In genomic region chr20:56371977-56372376, GRCh38 we compare ENCODE assay signal across 15 cellular contexts. TPM values are rescaled to one million over a fixed set of nuclear protein-coding genes. Genes with fewer than 3 reads are reported as not detected.
DNase-seq lines count a peak whose midpoint lies in the region; ATAC-seq and TF ChIP-seq lines count a peak whose summit lies in the region.
"Had no signal": no experiment of that assay in that cellular context is flagged by ENCODE, and none has a peak within 500 bp of the region (broad histone marks: within the 10 kb centered on the region; RNA-seq: fewer than 3 reads in every experiment).

No MANE protein-coding gene starts in this region.

- peak overlapping the region; percentile 51 for H3K18ac ChIP-seq in trophoblast cell (ENCODE audit: low read length)

- H4K91ac ChIP-seq in trophoblast cell (ENCODE audit: low read depth, low read length) = no peak overlapping the region

- no peaks in the 10 kb centered on the region for H3K27me3 Mint-ChIP-seq in T-helper 17 cell
- H3K27me3 Mint-ChIP-seq: CD8-positive, alpha-beta memory T cell had no signal

- no peak overlapping the region for H4K8ac ChIP-seq in trophoblast cell (ENCODE audit: low read depth, low read length)

- H3K27ac ChIP-seq in right atrium auricular region (no peak overlapping the region), trophoblast cell (ENCODE audit: low read depth, low read length) (no peak overlapping the region)
- H3K27ac ChIP-seq: 22Rv1, BLaER1, GM23248 had no signal

- H2BK120ac ChIP-seq in trophoblast cell (ENCODE audit: insufficient read depth, low read length, poor library complexity) = no peak overlapping the region

- intact Hi-C loops in Right ventricle myocardium superior (cut with DNase I) (no loop called here), cardiac septum (cut with DNase I) (no loop called here)

- no peak for TF ChIP-seq CTCF in right atrium auricular region (IDR thresholded peaks at IDR 0.05)

- no peak overlapping the region for H3K4me2 ChIP-seq in trophoblast cell (ENCODE audit: low read length)
- H3K4me2 ChIP-seq: BLaER1 had no signal

- no peak overlapping the region for H3K4me3 ChIP-seq in right atrium auricular region
- no peak overlapping the region for H3K4me3 ChIP-seq in trophoblast cell (ENCODE audit: low read depth, low read length)
- H3K4me3 ChIP-seq: BLaER1, GM23248 had no signal

- in situ Hi-C loops in KBM-7 (cut with MboI; ENCODE audit: low pct_unique_long_range_greater_than_20kb, low sequenced_read_pairs) = no loop called here

- no peak overlapping the region for H3K4ac ChIP-seq in trophoblast cell (ENCODE audit: low read depth, low read length)

- no peak overlapping the region for H3K4me3 Mint-ChIP-seq in T-helper 17 cell
- H3K4me3 Mint-ChIP-seq: CD8-positive, alpha-beta memory T cell had no signal

- H3K4me1 ChIP-seq in right atrium auricular region = no peaks in the 10 kb centered on the region
- no peaks in the 10 kb centered on the region for H3K4me1 ChIP-seq in trophoblast cell (ENCODE audit: control insufficient read depth in 1 of 2, insufficient read depth in 2 of 2, low read length in 2 of 2)
- H3K4me1 ChIP-seq: BLaER1, Caco-2 had no signal

- no peak overlapping the region for H3K14ac ChIP-seq in trophoblast cell (ENCODE audit: low read length)

- H3K9me3 ChIP-seq in T-helper 17 cell (ENCODE audit: control insufficient read depth, low read length, poor library complexity, severe bottlenecking) = no peaks in the 10 kb centered on the region
- no peaks in the 10 kb centered on the region for H3K9me3 ChIP-seq in right atrium auricular region
- no peaks in the 10 kb centered on the region for H3K9me3 ChIP-seq in trophoblast cell (ENCODE audit: insufficient read depth, low read depth, low read length)
- H3K9me3 ChIP-seq: BLaER1, Caco-2 had no signal

- peaks cover 6% of the 10 kb centered on the region for H3K36me3 ChIP-seq in right atrium auricular region
- H3K36me3 ChIP-seq in trophoblast cell (ENCODE audit: control insufficient read depth in 1 of 2, insufficient read depth in 2 of 2, low read length in 2 of 2) = peaks cover 26 to 48% of the 10 kb centered on the region in 2 experiments

- no peak overlapping the region for H3K23ac ChIP-seq in trophoblast cell (ENCODE audit: low read length)

- peak overlapping the region; percentile 72 for H3K27ac Mint-ChIP-seq in T-helper 17 cell

- no peak overlapping the region for H2AFZ ChIP-seq in trophoblast cell (ENCODE audit: insufficient read depth, low read length, poor library complexity)
- H2AFZ ChIP-seq: GM23248 had no signal

- H3K79me2 ChIP-seq in trophoblast cell (ENCODE audit: control insufficient read depth, insufficient read depth, low read length, poor library complexity) = no peaks in the 10 kb centered on the region

- no peaks in the 10 kb centered on the region for H3K79me1 ChIP-seq in trophoblast cell (ENCODE audit: low read length)

- H2AK5ac ChIP-seq in trophoblast cell (ENCODE audit: low read length) = no peak overlapping the region

- H3K36me3 Mint-ChIP-seq in T-helper 17 cell (ENCODE audit: low read depth) = no peaks in the 10 kb centered on the region

- no peak overlapping the region for H2BK5ac ChIP-seq in trophoblast cell (ENCODE audit: low read depth, low read length, poor library complexity)

- no peak overlapping the region for H2BK12ac ChIP-seq in trophoblast cell (ENCODE audit: low read length)

- WGBS in trophoblast cell (ENCODE audit: extremely low coverage, insufficient coverage, insufficient read length) = no CpG with 5 or more reads among the region's 11 CpGs

- H3K9ac ChIP-seq in trophoblast cell (ENCODE audit: low read length) = peak overlapping the region; percentile 43
- H3K9ac ChIP-seq: BLaER1, GM23248 had no signal

- ATAC-seq in Right ventricle myocardium superior (ENCODE audit: poor library complexity) (peak; percentile 72), T-helper 17 cell (no peak)
- ATAC-seq: HCT116 had no signal

- DNase-seq in Right ventricle myocardium superior = no peak
- DNase-seq in cardiac septum (ENCODE audit: low spot score) = no peak
- no peak for DNase-seq in T-helper 17 cell
- peak; percentile 26 for DNase-seq in right atrium auricular region (ENCODE audit: low spot score)
- no peak for DNase-seq in trophoblast cell
- no peak for DNase-seq in UCSD-AML1 (lab: John Stamatoyannopoulos, UW; ENCODE audit: unreplicated experiment)
- no peak for DNase-seq in KBM-7
- no peak for DNase-seq in SHP77 (lab: John Stamatoyannopoulos, UW)
- DNase-seq: CD8-positive, alpha-beta memory T cell; GF-D8; GM23248 had no signal

- H4K12ac ChIP-seq in trophoblast cell (ENCODE audit: low read depth, low read length) = no peak overlapping the region

- peaks cover 12% of the 10 kb centered on the region for H3K4me1 Mint-ChIP-seq in T-helper 17 cell

- H3K27me3 ChIP-seq in right atrium auricular region = no peaks in the 10 kb centered on the region
- no peaks in the 10 kb centered on the region for H3K27me3 ChIP-seq in trophoblast cell (ENCODE audit: insufficient read depth, low read length)
- H3K27me3 ChIP-seq: BLaER1 had no signal

RNA-seq across cellular contexts. Expression of gene FAM210B, which starts 13.2 kb away (rescaled TPM):
- total RNA-seq in Right ventricle myocardium superior (61.3 TPM), cardiac septum (41.5 TPM), T-helper 17 cell (10 to 100 TPM; 15.9 to 16.9 TPM), right atrium auricular region (10 to 100 TPM; 26.3 to 29.9 TPM)
- 65.1 and 68.4 TPM in 2 replicates for polyA plus RNA-seq in trophoblast cell (2013)

RNA-seq across cellular contexts. Expression of gene AURKA, which starts 20.0 kb away (rescaled TPM):
- total RNA-seq in Right ventricle myocardium superior = 6.0 TPM
- 3.2 TPM for total RNA-seq in cardiac septum
- total RNA-seq in T-helper 17 cell = 1 to 10 TPM in 1 of 2 donors, under 1 TPM in 1; 0.92 to 1.0 TPM
- 1 to 10 TPM; 2.0 to 7.6 TPM for total RNA-seq in right atrium auricular region
- polyA plus RNA-seq in trophoblast cell (2013) = 77.5 and 77.9 TPM in 2 replicates

RNA-seq across cellular contexts. Expression of gene CSTF1, which starts 20.5 kb away (rescaled TPM):
- 16.8 TPM for total RNA-seq in Right ventricle myocardium superior
- total RNA-seq in cardiac septum = 15.3 TPM
- 10 to 100 TPM; 21.8 to 23.7 TPM for total RNA-seq in T-helper 17 cell
- 10 to 100 TPM; 16.4 to 22.8 TPM for total RNA-seq in right atrium auricular region
- 29.1 and 30.3 TPM in 2 replicates for polyA plus RNA-seq in trophoblast cell (2013)

RNA-seq across cellular contexts. Expression of gene CASS4, which starts 40.1 kb away (rescaled TPM):
- total RNA-seq in Right ventricle myocardium superior = 0.40 TPM
- 0.30 TPM for total RNA-seq in cardiac septum
- 10 to 100 TPM in 1 of 2 donors, 1 to 10 TPM in 1; 7.1 to 18.6 TPM for total RNA-seq in T-helper 17 cell
- 1 to 10 TPM; 2.0 to 2.4 TPM for total RNA-seq in right atrium auricular region
- 0.22 and 0.29 TPM in 2 replicates for polyA plus RNA-seq in trophoblast cell (2013)
